ENCODE assay signal across 27 cellular contexts in genomic region chr14:21356511-21356910, GRCh38. TPM values are rescaled to one million over a fixed set of nuclear protein-coding genes. Genes with fewer than 3 reads are reported as not detected.
A peak's percentile ranks its signal among the peaks of the same experiment; 100 is the strongest.
DNase-seq lines count a peak whose midpoint lies in the region; ATAC-seq, FAIRE-seq and TF ChIP-seq lines count a peak whose summit lies in the region.
"Had no signal": no experiment of that assay in that cellular context is flagged by ENCODE, and none has a peak within 500 bp of the region (broad histone marks: within the 10 kb centered on the region; RNA-seq: fewer than 3 reads in every experiment).

No MANE protein-coding gene starts in this region.

- H3K27me3 ChIP-seq in HepG2 (ENCODE audit: control insufficient read depth in 1 of 2, insufficient read depth in 2 of 2, low read length in 2 of 2), result no peaks in the 10 kb centered on the region
- H3K27me3 ChIP-seq in right lobe of liver, result no peaks in the 10 kb centered on the region
- H3K27me3 ChIP-seq in endodermal cell (ENCODE audit: control insufficient read depth, insufficient read depth, low read length, poor library complexity, severe bottlenecking), result no peaks in the 10 kb centered on the region
- H3K27me3 ChIP-seq: BE2C; BLaER1 treated with 17β-estradiol and CSF1 and Interleukin-3, amounts not matched to agents 10 nM and 100 nM had no signal

- FAIRE-seq in HepG2 (lab: Jason Lieb, UNC), result no peak
- FAIRE-seq: A549, D721Med, GM12891, GM18507 had no signal

- no peak for ATAC-seq in activated T-cell treated with anti-CD3 and anti-CD28 coated beads, Interleukin-2, amount 50 U/mL, for 4 hours
- ATAC-seq in HepG2, result no peak
- no peak for ATAC-seq in right lobe of liver
- ATAC-seq: A549, GM23338, HCT116 had no signal

- in situ Hi-C loops in HepG2 (cut with HindIII; ENCODE audit: extremely low pct_ligation_motif_present, low pct_unique_long_range_greater_than_20kb), result no loop called here

- no peaks in the 10 kb centered on the region for H3K9me3 ChIP-seq in HepG2 (ENCODE audit: low read length)
- H3K9me3 ChIP-seq in right lobe of liver, result no peaks in the 10 kb centered on the region
- H3K9me3 ChIP-seq in endodermal cell (ENCODE audit: control insufficient read depth, low read length), result no peaks in the 10 kb centered on the region
- H3K9me3 ChIP-seq: A549; BE2C; BLaER1 treated with 17β-estradiol and CSF1 and Interleukin-3, amounts not matched to agents 10 nM and 100 nM had no signal

- H3K79me2 ChIP-seq in HepG2 (ENCODE audit: insufficient read depth, low read length), result no peaks in the 10 kb centered on the region

- no peak for DNase-seq in activated T-cell treated with anti-CD3 and anti-CD28 coated beads, Interleukin-2, amount 50 U/mL, for 24 hours
- no peak for DNase-seq in activated T-cell treated with anti-CD3 and anti-CD28 coated beads, Interleukin-2, amount 50 U/mL, for 4 hours
- no peak for DNase-seq in HepG2 (ENCODE audit: low spot score)
- DNase-seq in right lobe of liver, result no peak
- no peak for DNase-seq in endodermal cell
- DNase-seq in NOMO-1 treated with DMSO at 0.1 percent for 48 hours (lab: John Stamatoyannopoulos, UW; ENCODE audit: unreplicated experiment), result no peak
- DNase-seq in GM10248 (ENCODE audit: extremely low spot score), result no peak
- DNase-seq: 8988T; ACHN; AML-193; BE2C; CD4-positive, alpha-beta T cell; CD8-positive, alpha-beta memory T cell; DMS 273 treated with DMSO at 0.1 percent for 48 hours; DMS79; EL; GDM1; H9; HFFc6 had no signal

- H3K4me1 Mint-ChIP-seq in activated T-cell treated with anti-CD3 and anti-CD28 coated beads, Interleukin-2, amount 50 U/mL, for 24 hours (ENCODE audit: low read depth), result no peaks in the 10 kb centered on the region
- peaks cover 3% of the 10 kb centered on the region for H3K4me1 Mint-ChIP-seq in activated T-cell treated with anti-CD3 and anti-CD28 coated beads, Interleukin-2, amount 50 U/mL, for 4 hours (ENCODE audit: low read depth)
- no peaks in the 10 kb centered on the region for H3K4me1 Mint-ChIP-seq in endodermal cell
- H3K4me1 Mint-ChIP-seq: CD8-positive, alpha-beta memory T cell; GM23338; H9 had no signal

- TF ChIP-seq POLR2A in HepG2 (IDR thresholded peaks at IDR 0.05; ENCODE audit: insufficient read depth in 1 of 2, low read depth in 2 of 2, low read length in 2 of 2) (no peak), right lobe of liver (IDR thresholded peaks at IDR 0.05) (no peak)

- no peak overlapping the region for H3K9ac ChIP-seq in HepG2 (ENCODE audit: insufficient read depth, low read depth, low read length)
- H3K9ac ChIP-seq in endodermal cell (ENCODE audit: extremely low read depth, low read length, poor library complexity, severe bottlenecking), result no peak overlapping the region
- H3K9ac ChIP-seq: BLaER1 treated with 17β-estradiol and CSF1 and Interleukin-3, amounts not matched to agents 10 nM and 100 nM had no signal

- H3K4me3 ChIP-seq in HepG2 (replicated peaks in 1 of 3; ENCODE audit: insufficient read depth in 1 of 3, low read depth in 2 of 3, low read length in 3 of 3), result no peak overlapping the region
- no peak overlapping the region for H3K4me3 ChIP-seq in right lobe of liver
- H3K4me3 ChIP-seq in endodermal cell (ENCODE audit: low read length), result no peak overlapping the region
- H3K4me3 ChIP-seq: A549; BLaER1 treated with 17β-estradiol and CSF1 and Interleukin-3, amounts not matched to agents 10 nM and 100 nM; GM23338 had no signal

- intact Hi-C loops in HepG2 (cut with micrococcal nuclease; ENCODE audit: unreplicated experiment), result no loop called here
- intact Hi-C loops in right lobe of liver (cut with DNase I), result no loop called here

- TF ChIP-seq CTCF in HepG2 (CRISPR knock-in tag; IDR thresholded peaks at IDR 0.05), result no peak
- TF ChIP-seq CTCF in right lobe of liver (IDR thresholded peaks at IDR 0.05), result no peak
- no peak for TF ChIP-seq CTCF in endodermal cell (conservative IDR thresholded peaks at IDR 0.05)
- TF ChIP-seq CTCF in GM10248 (IDR thresholded peaks at IDR 0.05; ENCODE audit: control extremely low read depth, extremely low read depth, low read depth, missing control alignments), result no peak

- H3K27ac Mint-ChIP-seq in activated T-cell treated with anti-CD3 and anti-CD28 coated beads, Interleukin-2, amount 50 U/mL, for 24 hours, result peak overlapping the region; percentile 44
- H3K27ac Mint-ChIP-seq in endodermal cell, result peak overlapping the region; percentile 31
- H3K27ac Mint-ChIP-seq: CD4-positive, alpha-beta T cell; GM23338; HFFc6 had no signal

- BruUV-seq in HepG2 (replicated peaks; lab: Mats Ljungman, UMichigan), result no TSS peak

- no peaks in the 10 kb centered on the region for H3K9me3 Mint-ChIP-seq in activated T-cell treated with anti-CD3 and anti-CD28 coated beads, Interleukin-2, amount 50 U/mL, for 24 hours
- H3K9me3 Mint-ChIP-seq in activated T-cell treated with anti-CD3 and anti-CD28 coated beads, Interleukin-2, amount 50 U/mL, for 4 hours, result no peaks in the 10 kb centered on the region
- H3K9me3 Mint-ChIP-seq in endodermal cell, result no peaks in the 10 kb centered on the region
- H3K9me3 Mint-ChIP-seq: CD4-positive, alpha-beta T cell; CD8-positive, alpha-beta memory T cell; GM23338; H9; HFFc6 had no signal

- TF ChIP-seq EP300 in HepG2 (IDR thresholded peaks at IDR 0.05; ENCODE audit: low read depth in 2 of 2, low read length in 2 of 2), result no peak
- no peak for TF ChIP-seq EP300 in HepG2 (CRISPR knock-in tag; IDR thresholded peaks at IDR 0.05; ENCODE audit: borderline replicate concordance)

- CTCF ChIA-PET in HepG2 (lab: Yijun Ruan, JAX; ENCODE audit: low intra/inter-chr PET ratio, low total read pairs), result no interaction called here
- CTCF ChIA-PET in GM10248 (lab: Yijun Ruan, JAX), result interaction anchor here (0.6 to 1.1 kb wide), 2 partner anchors 8 to 9 kb away, joined by 4 to 5 read pairs; no protein-coding TSS in a partner anchor

- H3K4me1 ChIP-seq in HepG2 (ENCODE audit: insufficient read depth, low read length) (no peaks in the 10 kb centered on the region), right lobe of liver (no peaks in the 10 kb centered on the region), endodermal cell (ENCODE audit: control insufficient read depth, insufficient read depth, low read length) (no peaks in the 10 kb centered on the region)
- H3K4me1 ChIP-seq: A549, BE2C had no signal

- H2AFZ ChIP-seq in HepG2 (ENCODE audit: low read length), result no peak overlapping the region
- H2AFZ ChIP-seq: GM23338 had no signal

- H4K20me1 ChIP-seq in HepG2 (ENCODE audit: insufficient read depth, low read length), result no peaks in the 10 kb centered on the region

- H3K27ac ChIP-seq in HepG2 (ENCODE audit: extremely low read length, insufficient read depth, low read length), result no peak overlapping the region
- no peak overlapping the region for H3K27ac ChIP-seq in right lobe of liver
- H3K27ac ChIP-seq in endodermal cell (ENCODE audit: low read depth, low read length), result no peak overlapping the region
- H3K27ac ChIP-seq: A549; BLaER1 treated with 17β-estradiol and CSF1 and Interleukin-3, amounts not matched to agents 10 nM and 100 nM had no signal

- TF ChIP-seq RAD21 in HepG2 (CRISPR knock-in tag; IDR thresholded peaks at IDR 0.05), result no peak

- peaks cover 98% of the 10 kb centered on the region for H3K36me3 Mint-ChIP-seq in activated T-cell treated with anti-CD3 and anti-CD28 coated beads, Interleukin-2, amount 50 U/mL, for 24 hours (ENCODE audit: low read depth)
- H3K36me3 Mint-ChIP-seq in activated T-cell treated with anti-CD3 and anti-CD28 coated beads, Interleukin-2, amount 50 U/mL, for 4 hours (ENCODE audit: insufficient read depth), result peaks cover 67% of the 10 kb centered on the region
- H3K36me3 Mint-ChIP-seq in endodermal cell (ENCODE audit: low read depth), result peaks cover 88% of the 10 kb centered on the region

- POLR2A ChIA-PET in HepG2 (lab: Yijun Ruan, JAX) (no interaction called here), GM10248 (lab: Yijun Ruan, JAX) (no interaction called here)

- no peak overlapping the region for H3K4me3 Mint-ChIP-seq in activated T-cell treated with anti-CD3 and anti-CD28 coated beads, Interleukin-2, amount 50 U/mL, for 24 hours
- no peak overlapping the region for H3K4me3 Mint-ChIP-seq in activated T-cell treated with anti-CD3 and anti-CD28 coated beads, Interleukin-2, amount 50 U/mL, for 4 hours
- no peak overlapping the region for H3K4me3 Mint-ChIP-seq in endodermal cell
- H3K4me3 Mint-ChIP-seq: CD14-positive monocyte; CD4-positive, alpha-beta T cell; GM23338; H9; HFFc6 had no signal

- WGBS in HepG2 (ENCODE audit: low lambda C conversion rate), result 97% methylated on average over 4 of the region's 4 CpGs
- WGBS in right lobe of liver (ENCODE audit: insufficient coverage, low coverage, low lambda C conversion rate, missing lambda C conversion rate), result 91% methylated on average over 4 of the region's 4 CpGs
- WGBS in endodermal cell (ENCODE audit: insufficient coverage in 1 of 2, insufficient read length in 1 of 2), 2 experiments, result 97 to 98% methylated on average over 4 of the region's 4 CpGs

- H3K4me2 ChIP-seq in HepG2 (ENCODE audit: low read depth, low read length), result no peak overlapping the region
- H3K4me2 ChIP-seq: A549; BLaER1 treated with 17β-estradiol and CSF1 and Interleukin-3, amounts not matched to agents 10 nM and 100 nM; GM23338 had no signal

- H3K27me3 Mint-ChIP-seq in activated T-cell treated with anti-CD3 and anti-CD28 coated beads, Interleukin-2, amount 50 U/mL, for 24 hours, result no peaks in the 10 kb centered on the region
- H3K27me3 Mint-ChIP-seq in activated T-cell treated with anti-CD3 and anti-CD28 coated beads, Interleukin-2, amount 50 U/mL, for 4 hours (ENCODE audit: low read depth), result no peaks in the 10 kb centered on the region
- H3K27me3 Mint-ChIP-seq in endodermal cell (ENCODE audit: insufficient read depth), result no peaks in the 10 kb centered on the region
- H3K27me3 Mint-ChIP-seq: CD4-positive, alpha-beta T cell; CD8-positive, alpha-beta memory T cell had no signal

- H3K36me3 ChIP-seq in HepG2 (replicated peaks in 1 of 2; ENCODE audit: control insufficient read depth in 1 of 2, insufficient read depth in 2 of 2, low read length in 2 of 2), result peaks cover 56 to 90% of the 10 kb centered on the region in 2 experiments
- peaks cover 5 to 95% (median 41%) of the 10 kb centered on the region in 4 donors for H3K36me3 ChIP-seq in right lobe of liver
- peaks cover 92% of the 10 kb centered on the region for H3K36me3 ChIP-seq in endodermal cell (ENCODE audit: control insufficient read depth, insufficient read depth, low read length)

RNA-seq across cellular contexts. Expression of gene SUPT16H, which starts 27.3 kb away (rescaled TPM):
- total RNA-seq in activated T-cell treated with anti-CD3 and anti-CD28 coated beads, Interleukin-2, amount 50 U/mL, for 4 hours, result 100 to 1,000 TPM; 166 to 187 (median 173) TPM
- total RNA-seq in HepG2 (2016; rRNA removed; fragmentation: Illumina TruSeq; extraction: Trizol) (230 and 340 TPM in 2 replicates), right lobe of liver (10 to 100 TPM; 13.0 to 28.8 (median 19.5) TPM), endodermal cell (100 to 1,000 TPM; 147 to 181 TPM)
- 21.3 and 25.1 TPM in 2 replicates for total RNA-seq in HepG2 (2016; cell fraction: cytosol; rRNA removed; fragmentation: Illumina TruSeq; extraction: Trizol; ENCODE audit: low read depth)
- 232 and 336 TPM in 2 replicates for total RNA-seq in HepG2 (2016; cell fraction: insoluble cytoplasmic fraction; rRNA removed; fragmentation: Illumina TruSeq; extraction: Trizol)
- 44.0 and 46.3 TPM in 2 replicates for total RNA-seq in HepG2 (2016; cell fraction: membrane; rRNA removed; fragmentation: Illumina TruSeq; extraction: Trizol)
- 152 and 166 TPM in 2 replicates for total RNA-seq in HepG2 (2016; cell fraction: nucleus; rRNA removed; fragmentation: Illumina TruSeq; extraction: Trizol)
- 68.0 and 77.5 TPM in 2 replicates for polyA plus RNA-seq in HepG2 (2011; rRNA removed)
- 51.6 and 70.5 TPM in 2 replicates for polyA plus RNA-seq in HepG2 (2011; cell fraction: cytosol; rRNA removed)
- polyA plus RNA-seq in HepG2 (2011; cell fraction: nucleus; rRNA removed), result 46.1 and 56.7 TPM in 2 replicates
- polyA plus RNA-seq in HepG2 (2012), result 78.2 and 103 TPM in 2 replicates
- 9.6 and 9.7 TPM in 2 replicates for polyA plus RNA-seq in HepG2 (2016; cell fraction: cytosol; fragmentation: Illumina TruSeq; extraction: Trizol; ENCODE audit: low read depth)
- 275 and 282 TPM in 2 replicates for polyA plus RNA-seq in HepG2 (2016; cell fraction: insoluble cytoplasmic fraction; fragmentation: Illumina TruSeq; extraction: Trizol; ENCODE audit: low read depth)
- polyA plus RNA-seq in HepG2 (2016; cell fraction: membrane; fragmentation: Illumina TruSeq; extraction: Trizol; ENCODE audit: low read depth), result 21.9 and 25.5 TPM in 2 replicates
- 166 TPM in 2 replicates for polyA plus RNA-seq in HepG2 (2016; cell fraction: nucleus; fragmentation: Illumina TruSeq; extraction: Trizol; ENCODE audit: insufficient read depth, low read depth)
- polyA minus RNA-seq in HepG2 (2011; rRNA and poly(A)+ RNA removed; ENCODE audit: low replicate concordance), result 94.8 and 138 TPM in 2 replicates
- polyA minus RNA-seq in HepG2 (2011; cell fraction: cytosol; rRNA and poly(A)+ RNA removed), result 56.2 and 58.5 TPM in 2 replicates
- 102 and 106 TPM in 2 replicates for polyA minus RNA-seq in HepG2 (2011; cell fraction: nucleus; rRNA and poly(A)+ RNA removed)
- polyA plus RNA-seq in endodermal cell (2013, experiment 1 of 2), result 156 TPM
- 144 TPM for polyA plus RNA-seq in endodermal cell (2013, experiment 2 of 2)
